ENCODE assay signal across 1 cellular context in genomic region chr20:1209447-1210387, GRCh38.
TF ChIP-seq lines count a peak whose summit lies in the region.

No MANE protein-coding gene starts in this region.

TF ChIP-seq in WTC11, 78 proteins besides CTCF, POLR2A, EP300 and RAD21 (continued from another document):
- TF ChIP-seq IRF1 (CRISPR knock-in tag; IDR thresholded peaks at IDR 0.05) (no peak), PREB (CRISPR knock-in tag; IDR thresholded peaks at IDR 0.05; ENCODE audit: borderline replicate concordance) (no peak), ZNF396 (CRISPR knock-in tag; IDR thresholded peaks at IDR 0.05; ENCODE audit: borderline replicate concordance) (no peak), ZBTB21 (CRISPR knock-in tag; IDR thresholded peaks at IDR 0.05; ENCODE audit: borderline replicate concordance) (no peak)
- TF ChIP-seq, protein P1, sequence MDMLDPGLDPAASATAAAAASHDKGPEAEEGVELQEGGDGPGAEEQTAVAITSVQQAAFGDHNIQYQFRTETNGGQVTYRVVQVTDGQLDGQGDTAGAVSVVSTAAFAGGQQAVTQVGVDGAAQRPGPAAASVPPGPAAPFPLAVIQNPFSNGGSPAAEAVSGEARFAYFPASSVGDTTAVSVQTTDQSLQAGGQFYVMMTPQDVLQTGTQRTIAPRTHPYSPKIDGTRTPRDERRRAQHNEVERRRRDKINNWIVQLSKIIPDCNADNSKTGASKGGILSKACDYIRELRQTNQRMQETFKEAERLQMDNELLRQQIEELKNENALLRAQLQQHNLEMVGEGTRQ (CRISPR knock-in tag; IDR thresholded peaks at IDR 0.05), result no peak
